1 cellular context compared by ENCODE assay signal in genomic region chr7:100720645-100721504, GRCh38.
TF ChIP-seq lines count a peak whose summit lies in the region.

No MANE protein-coding gene starts in this region.

TF ChIP-seq in K562, 482 proteins besides CTCF, POLR2A, EP300 and RAD21:
- TF ChIP-seq MNT (conservative IDR thresholded peaks at IDR 0.05): peak in 1 of 2 experiments; percentile 42; a peak in 2 of 4 replicates
- TF ChIP-seq SRSF7 (optimal IDR thresholded peaks at IDR 0.05; ENCODE audit: low read depth, low read length): peak; percentile 27
- peak; percentile 52 for TF ChIP-seq PCBP1 (IDR thresholded peaks at IDR 0.05; ENCODE audit: low read depth, low read length, poor library complexity, severe bottlenecking)
- no peak for TF ChIP-seq RBM22 (IDR thresholded peaks at IDR 0.05; ENCODE audit: low read depth, low read length, poor library complexity, severe bottlenecking)
- peak in 1 of 2 experiments; percentile 9 for TF ChIP-seq E2F6 (IDR thresholded peaks at IDR 0.05; ENCODE audit: borderline replicate concordance in 1 of 2, extremely low read depth in 1 of 2, insufficient read depth in 1 of 2, insufficient read length in 1 of 2, low read depth in 1 of 2, low read length in 1 of 2, poor library complexity in 1 of 2, severe bottlenecking in 1 of 2)
